In the genomic region with DNA sequence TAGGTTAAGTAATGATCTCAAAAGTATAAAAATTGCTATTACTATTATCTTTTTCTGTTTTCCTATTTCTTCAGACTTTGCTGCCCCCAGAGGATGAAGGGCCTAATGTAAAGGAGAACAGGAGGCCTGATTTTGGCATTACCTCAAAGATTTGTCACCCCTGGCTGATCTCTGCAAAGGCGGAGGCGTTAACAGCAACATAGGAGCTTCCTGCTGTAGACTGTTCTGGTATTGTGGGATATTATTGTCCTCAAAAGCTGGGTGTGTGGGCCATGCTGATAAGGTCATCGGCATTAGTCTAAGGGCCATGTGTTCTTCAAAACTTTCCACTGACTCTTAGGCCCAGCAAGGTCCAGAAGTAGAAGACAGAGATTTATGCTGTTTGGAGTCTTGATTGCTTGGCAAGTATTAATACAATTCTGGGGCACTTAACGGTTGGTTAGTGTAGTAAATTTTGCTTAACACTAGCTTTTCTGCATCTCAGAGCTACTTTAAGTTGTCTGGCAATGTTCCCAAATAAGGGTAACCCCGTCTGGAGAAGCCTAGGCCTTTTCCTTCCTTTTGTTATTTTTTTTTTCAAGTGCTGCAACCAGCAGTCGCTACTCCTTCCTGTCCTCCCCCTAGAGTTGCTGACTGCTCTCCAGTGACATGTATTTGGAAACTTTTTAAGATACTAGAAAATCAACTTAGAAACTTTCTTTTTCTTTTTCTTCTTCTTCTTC, we compare ENCODE assay signal across 8 cellular contexts. TPM values are rescaled to one million over a fixed set of nuclear protein-coding genes. Genes with fewer than 3 reads are reported as not detected.
DNase-seq lines count a peak whose midpoint lies in the region; ATAC-seq, FAIRE-seq and TF ChIP-seq lines count a peak whose summit lies in the region.

No MANE protein-coding gene starts in this region.

- CTCF ChIA-PET in A673 (lab: Charles Lee): interaction anchor here (0.6 kb wide), 1 partner anchor 1298 kb away, joined by 4 read pairs; no protein-coding TSS in a partner anchor

- H3K9me3 ChIP-seq in A673 (ENCODE audit: low read depth, low read length, poor library complexity, severe bottlenecking) (no peaks in the 10 kb centered on the region), colonic mucosa (no peaks in the 10 kb centered on the region)

- H3K27me3 ChIP-seq in A673 (replicated peaks; ENCODE audit: insufficient read depth, low read depth, low read length, poor library complexity): no peaks in the 10 kb centered on the region
- H3K27me3 ChIP-seq in colonic mucosa: no peaks in the 10 kb centered on the region

- H3K9me3 Mint-ChIP-seq in natural killer cell: no peaks in the 10 kb centered on the region

- H3K4me3 ChIP-seq in A673 (ENCODE audit: low read depth, low read length, poor library complexity, severe bottlenecking) (no peak overlapping the region), colonic mucosa (no peak overlapping the region), coronary artery (no peak overlapping the region)

- H3K36me3 ChIP-seq in A673 (ENCODE audit: insufficient read depth, low read length, poor library complexity, severe bottlenecking) (no peaks in the 10 kb centered on the region), colonic mucosa (no peaks in the 10 kb centered on the region)

- no peak overlapping the region for H3K4me3 Mint-ChIP-seq in natural killer cell

- H3K9ac ChIP-seq in colonic mucosa (ENCODE audit: low read depth in 2 of 2, low read length in 2 of 2): no peak overlapping the region

- peaks cover 0 to 15% of the 10 kb centered on the region in 2 donors for H3K4me1 Mint-ChIP-seq in natural killer cell

- no peaks in the 10 kb centered on the region for H3K36me3 Mint-ChIP-seq in natural killer cell

- no TSS peak for BruUV-seq in A673 (replicated peaks; lab: Mats Ljungman, UMichigan)

- TF ChIP-seq CTCF in A673 (conservative IDR thresholded peaks at IDR 0.05; ENCODE audit: low read depth, low read length): peak; percentile 25; the same call in 1 of the 2 replicates
- TF ChIP-seq CTCF in colonic mucosa (IDR thresholded peaks at IDR 0.05): no peak
- TF ChIP-seq CTCF in natural killer cell (IDR thresholded peaks at IDR 0.05): no peak
- no peak for TF ChIP-seq CTCF in coronary artery (IDR thresholded peaks at IDR 0.05)

- no peak overlapping the region for H3K27ac Mint-ChIP-seq in natural killer cell

- DNase-seq in A673 (ENCODE audit: low spot score) (peak; percentile 66), colonic mucosa (peak; percentile 35), natural killer cell (no peak), coronary artery (ENCODE audit: low spot score) (no peak), RCC 7860 (ENCODE audit: low spot score) (no peak), activated gamma-delta T cell (lab: John Stamatoyannopoulos, UW) (no peak)

- H3K27ac ChIP-seq in A673 (ENCODE audit: low read depth, low read length, poor library complexity, severe bottlenecking) (peak overlapping the region; percentile 66), colonic mucosa (peak overlapping the region; percentile 32), coronary artery (peak overlapping the region in 1 of 2 donors; percentile 59)

- ATAC-seq in GM19035 (IDR thresholded peaks at IDR 0.05; ENCODE audit: unreplicated experiment) (peak; percentile 72), HG03457 (IDR thresholded peaks at IDR 0.05; ENCODE audit: unreplicated experiment) (peak; percentile 77), natural killer cell (peak in 2 of 3 donors; percentile 49 to 57)

- POLR2A ChIA-PET in A673 (lab: Charles Lee; ENCODE audit: low non-redundant PET): no interaction called here

- H3K27me3 Mint-ChIP-seq in natural killer cell (ENCODE audit: low read depth in 2 of 2): no peaks in the 10 kb centered on the region

- FAIRE-seq in RCC 7860 (lab: Jason Lieb, UNC): no peak

- intact Hi-C loops in A673 (cut with micrococcal nuclease; ENCODE audit: unreplicated experiment): no loop called here
- intact Hi-C loops in colonic mucosa (cut with DNase I): no loop called here
- intact Hi-C loops in natural killer cell (cut with micrococcal nuclease): no loop called here

- H3K4me1 ChIP-seq in A673 (ENCODE audit: insufficient read depth, low read length, poor library complexity, severe bottlenecking) (peaks cover 19% of the 10 kb centered on the region), colonic mucosa (no peaks in the 10 kb centered on the region)

RNA-seq across cellular contexts. Expression of a gene that starts 14.0 kb away (rescaled TPM):
- 0.37 and 0.92 TPM in 2 replicates for total RNA-seq in A673 (2021)
- 10 to 100 TPM in 1 of 2 donors, 1 to 10 TPM in 1; 4.5 to 10.8 TPM for total RNA-seq in colonic mucosa
- 1 to 10 TPM; 1.3 to 6.2 (median 3.1) TPM for total RNA-seq in natural killer cell

RNA-seq across cellular contexts. Expression of a gene that starts 48.2 kb away (rescaled TPM):
- 40.2 and 42.5 TPM in 2 replicates for total RNA-seq in A673 (2021)
- 10 to 100 TPM; 32.0 to 40.7 TPM for total RNA-seq in colonic mucosa
- 10 to 100 TPM; 15.3 to 20.6 (median 15.8) TPM for total RNA-seq in natural killer cell

Comparison
In these comparisons a context has a peak if more than half of its experiments do, and no peak if none do; other contexts are left out.
1. DNase-seq: peak in A673 (single experiment) and colonic mucosa (single experiment); none in natural killer cell (single experiment), coronary artery (single experiment), RCC 7860 (single experiment) and activated gamma-delta T cell (single experiment).
2. Peak in every context shown above with its lines, with median percentiles within 50 percentile points of each other: ATAC-seq.